8 cellular contexts compared by ENCODE assay signal in the genomic region with DNA sequence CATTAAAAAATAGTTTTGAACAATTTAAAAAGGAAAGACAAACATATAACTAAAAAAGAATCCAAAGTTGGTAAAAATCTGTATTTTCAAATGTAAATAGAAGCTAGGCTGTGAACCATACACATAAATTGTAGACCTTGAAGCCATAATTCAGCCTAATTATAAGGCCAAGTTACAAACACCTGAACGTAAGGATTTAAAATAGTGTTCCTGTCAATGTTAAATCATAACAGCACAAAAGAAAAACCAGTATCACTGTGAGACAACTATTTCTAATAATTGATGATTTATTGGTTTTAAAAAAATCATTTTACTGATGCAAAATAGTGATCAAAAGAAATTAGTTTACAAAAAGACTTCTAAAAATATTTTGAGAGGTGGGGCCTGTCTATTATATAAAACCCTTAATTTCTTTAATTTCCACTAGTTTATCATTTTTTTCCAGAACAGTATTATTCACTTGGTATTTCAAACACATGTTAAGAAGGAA. TPM values are rescaled to one million over a fixed set of nuclear protein-coding genes. Genes with fewer than 3 reads are reported as not detected.
A peak's percentile ranks its signal among the peaks of the same experiment; 100 is the strongest.
DNase-seq lines count a peak whose midpoint lies in the region; ATAC-seq and TF ChIP-seq lines count a peak whose summit lies in the region.

No MANE protein-coding gene starts in this region.

- no peak for ATAC-seq in GM21528 (IDR thresholded peaks at IDR 0.05; ENCODE audit: low FRiP score, unreplicated experiment)

- peak overlapping the region; percentile 65 for H3K4me3 ChIP-seq in HUES48 (ENCODE audit: low read depth, low read length)
- peak overlapping the region; percentile 77 to 90 (median 80) for H3K4me3 ChIP-seq in breast epithelium

- TF ChIP-seq POLR2A in breast epithelium (IDR thresholded peaks at IDR 0.05): no peak

- H3K27me3 ChIP-seq in HUES48 (ENCODE audit: control insufficient read depth, insufficient read depth, low read length): no peaks in the 10 kb centered on the region
- no peaks in the 10 kb centered on the region for H3K27me3 ChIP-seq in breast epithelium

- H3K4me3 Mint-ChIP-seq in mesothelial cell of epicardium: peak overlapping the region; percentile 92

- intact Hi-C loops in breast epithelium (cut with DNase I; ENCODE audit: low total_unique reads): loop anchor here (5.0 to 10.0 kb wide), 3 partner anchors 71 to 477 kb away; no protein-coding TSS in a partner anchor

- no peak for TF ChIP-seq CTCF in 22Rv1 (IDR thresholded peaks at IDR 0.05)
- no peak for TF ChIP-seq CTCF in breast epithelium (IDR thresholded peaks at IDR 0.05)
- TF ChIP-seq CTCF in mesothelial cell of epicardium (IDR thresholded peaks at IDR 0.05; ENCODE audit: unreplicated experiment): no peak

- H3K27ac ChIP-seq in 22Rv1: peak overlapping the region; percentile 100
- H3K27ac ChIP-seq in HUES48 (ENCODE audit: low read depth, low read length): no peak overlapping the region
- H3K27ac ChIP-seq in breast epithelium: peak overlapping the region; percentile 98 to 99

- H3K9me3 Mint-ChIP-seq in mesothelial cell of epicardium: no peaks in the 10 kb centered on the region

- H3K4me1 Mint-ChIP-seq in mesothelial cell of epicardium: peaks cover 68% of the 10 kb centered on the region

- no peak for DNase-seq in breast epithelium (ENCODE audit: low spot score in 2 of 2)
- no peak for DNase-seq in mesothelial cell of epicardium (ENCODE audit: low spot score in 2 of 2, unreplicated experiment in 2 of 2)
- DNase-seq in HK-2 (ENCODE audit: unreplicated experiment): no peak
- no peak for DNase-seq in COR-L47 (lab: John Stamatoyannopoulos, UW)
- no peak for DNase-seq in NCI-H1105 (lab: John Stamatoyannopoulos, UW)

- H3K9me3 ChIP-seq in HUES48 (ENCODE audit: control insufficient read depth, insufficient read depth, low read length) (no peaks in the 10 kb centered on the region), breast epithelium (no peaks in the 10 kb centered on the region)

- peak overlapping the region; percentile 96 for H3K27ac Mint-ChIP-seq in mesothelial cell of epicardium

- H3K4me1 ChIP-seq in HUES48 (ENCODE audit: control insufficient read depth, insufficient read depth, low read length) (peaks cover 72% of the 10 kb centered on the region), breast epithelium (peaks cover 0 to 14% of the 10 kb centered on the region in 2 donors)

- peaks cover 24% of the 10 kb centered on the region for H3K36me3 Mint-ChIP-seq in mesothelial cell of epicardium

- H3K36me3 ChIP-seq in HUES48 (ENCODE audit: control insufficient read depth, insufficient read depth, low read length): peaks cover 41% of the 10 kb centered on the region
- H3K36me3 ChIP-seq in breast epithelium: peaks cover 5% of the 10 kb centered on the region

- H3K27me3 Mint-ChIP-seq in mesothelial cell of epicardium (ENCODE audit: low read depth): no peaks in the 10 kb centered on the region

- no peak overlapping the region for H3K9ac ChIP-seq in HUES48 (ENCODE audit: low read depth, low read length)

RNA-seq across cellular contexts. Expression of gene IRF2BP2, which starts 4.4 kb away (rescaled TPM):
- total RNA-seq in breast epithelium: 100 to 1,000 TPM in 1 of 3 donors, 10 to 100 TPM in 2; 60.3 to 108 (median 84.9) TPM
- total RNA-seq in mesothelial cell of epicardium: 130 to 134 TPM (median 130 TPM) in 3 replicates
